In the genomic region with DNA sequence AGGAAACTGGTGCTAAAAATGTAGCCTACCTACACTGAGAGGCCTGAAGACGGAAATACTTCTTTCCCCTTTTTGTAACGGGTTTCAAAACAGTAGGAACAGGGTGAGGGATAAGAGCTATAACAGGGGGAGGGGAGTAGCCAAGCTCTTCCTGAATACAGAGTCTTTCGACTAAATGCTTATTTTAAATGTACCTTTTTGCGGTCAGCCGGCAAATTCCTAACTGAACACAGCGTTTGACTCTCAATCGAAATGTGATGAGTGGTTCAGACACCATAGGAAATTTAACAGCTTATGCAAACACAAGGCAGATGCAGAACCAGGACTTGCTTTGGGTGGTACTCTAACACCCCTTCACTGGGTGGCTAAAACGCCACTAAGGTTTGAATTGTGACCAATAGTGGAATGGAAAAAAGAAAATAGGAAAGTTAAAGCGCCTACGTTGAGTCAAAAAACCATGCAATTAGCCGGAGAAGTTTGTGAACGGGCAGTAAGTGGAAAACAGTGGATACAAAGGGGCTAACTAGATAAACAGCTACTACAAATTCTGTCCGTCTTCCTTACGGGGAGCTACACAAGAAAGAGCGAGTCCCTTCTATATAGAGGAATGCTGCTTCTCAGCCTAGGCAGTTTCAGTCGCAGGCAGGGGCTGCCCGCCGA, we compare ENCODE assay signal across 8 cellular contexts. TPM values are rescaled to one million over a fixed set of nuclear protein-coding genes. Genes with fewer than 3 reads are reported as not detected.
DNase-seq lines count a peak whose midpoint lies in the region; ATAC-seq lines count a peak whose summit lies in the region.

No MANE protein-coding gene starts in this region.

- no peaks in the 10 kb centered on the region for H3K27me3 ChIP-seq in MG63
- peaks cover 77% of the 10 kb centered on the region for H3K27me3 ChIP-seq in iPS-20b (ENCODE audit: insufficient read depth, low read length)
- H3K27me3 ChIP-seq in stomach smooth muscle (ENCODE audit: control insufficient read depth in 1 of 2, insufficient read depth in 2 of 2, low read length in 2 of 2) = no peaks in the 10 kb centered on the region

- peak overlapping the region; percentile 43; the same call in 1 of the 2 replicates for H3K9ac ChIP-seq in iPS-20b (ENCODE audit: low read depth, low read length)
- peak overlapping the region; percentile 72 to 81 for H3K9ac ChIP-seq in stomach smooth muscle (ENCODE audit: low read length in 2 of 2)

- H3K4me1 ChIP-seq in iPS-20b (ENCODE audit: insufficient read depth, low read length) (peaks cover 21% of the 10 kb centered on the region), stomach smooth muscle (ENCODE audit: control insufficient read depth, insufficient read depth, low read length) (no peaks in the 10 kb centered on the region)

- H3K4me3 Mint-ChIP-seq in activated naive CD8-positive, alpha-beta T cell = peak overlapping the region; percentile 94

- H3K4me3 ChIP-seq in MG63 = peak overlapping the region; percentile 65
- peak overlapping the region; percentile 76 for H3K4me3 ChIP-seq in iPS-20b (ENCODE audit: low read length)
- peak overlapping the region; percentile 87 to 95 for H3K4me3 ChIP-seq in stomach smooth muscle (ENCODE audit: low read length in 2 of 2)

- H3K9me3 ChIP-seq in MG63 (no peaks in the 10 kb centered on the region), iPS-20b (ENCODE audit: insufficient read depth, low read depth, low read length) (no peaks in the 10 kb centered on the region), stomach smooth muscle (ENCODE audit: control insufficient read depth in 2 of 2, low read length in 2 of 2) (no peaks in the 10 kb centered on the region)

- H3K36me3 ChIP-seq in MG63 = peaks cover 21% of the 10 kb centered on the region
- H3K36me3 ChIP-seq in iPS-20b (ENCODE audit: insufficient read depth, low read depth, low read length) = no peaks in the 10 kb centered on the region
- no peaks in the 10 kb centered on the region for H3K36me3 ChIP-seq in stomach smooth muscle (ENCODE audit: control insufficient read depth in 2 of 2, insufficient read depth in 2 of 2, low read length in 2 of 2)

- DNase-seq in GF-D8 (lab: John Stamatoyannopoulos, UW) (peak; percentile 48), MG63 (no peak)
- DNase-seq in activated CD8-positive, alpha-beta memory T cell treated with anti-CD3 and anti-CD28 coated beads, Interleukin-2, amount 50 U/mL, for 4 hours = no peak

- no peaks in the 10 kb centered on the region for H3K27me3 Mint-ChIP-seq in activated naive CD8-positive, alpha-beta T cell

- H3K27ac ChIP-seq in iPS-20b (ENCODE audit: low read length) (no peak overlapping the region), stomach smooth muscle (ENCODE audit: low read length) (peak overlapping the region; percentile 69)

- H3K27ac Mint-ChIP-seq in activated naive CD8-positive, alpha-beta T cell = peak overlapping the region; percentile 86

- ATAC-seq in HG03039 (IDR thresholded peaks at IDR 0.05; ENCODE audit: unreplicated experiment) = no peak
- ATAC-seq in HG03469 (IDR thresholded peaks at IDR 0.05; ENCODE audit: unreplicated experiment) = no peak

- H3K36me3 Mint-ChIP-seq in activated naive CD8-positive, alpha-beta T cell = peaks cover 7% of the 10 kb centered on the region

- H3K4me1 Mint-ChIP-seq in activated naive CD8-positive, alpha-beta T cell (ENCODE audit: low read depth) = peaks cover 55% of the 10 kb centered on the region

- H3K9me3 Mint-ChIP-seq in activated naive CD8-positive, alpha-beta T cell (ENCODE audit: low read depth) = no peaks in the 10 kb centered on the region

RNA-seq across cellular contexts. Expression of gene EGLN1, which starts 1.7 kb away (rescaled TPM):
- total RNA-seq in MG63 (2014; rRNA removed; shearing (Covaris generic); ENCODE audit: low replicate concordance) = 32.7 and 37.4 TPM in 2 replicates
